In genomic region chrX:104319346-104319745, GRCh38 we compare ENCODE assay signal across 22 cellular contexts.
DNase-seq lines count a peak whose midpoint lies in the region; ATAC-seq, FAIRE-seq and TF ChIP-seq lines count a peak whose summit lies in the region.
"Had no signal": no experiment of that assay in that cellular context is flagged by ENCODE, and none has a peak within 500 bp of the region (broad histone marks: within the 10 kb centered on the region; RNA-seq: fewer than 3 reads in every experiment).

No MANE protein-coding gene starts in this region.

- no peak overlapping the region for H3K56ac ChIP-seq in IMR-90 (ENCODE audit: extremely low read depth, insufficient read depth, low read length)

- H3K36me3 ChIP-seq in IMR-90 (ENCODE audit: control insufficient read depth, insufficient read depth, low read length) (no peaks in the 10 kb centered on the region), astrocyte (ENCODE audit: insufficient read depth, low read length) (no peaks in the 10 kb centered on the region), keratinocyte (ENCODE audit: control insufficient read depth in 2 of 2, extremely low read depth in 1 of 2, insufficient read depth in 2 of 2, low read length in 2 of 2) (no peaks in the 10 kb centered on the region), adrenal gland (replicated peaks in 1 of 2) (no peaks in the 10 kb centered on the region)
- H3K36me3 ChIP-seq: BLaER1, HAP-1 had no signal

- BruUV-seq in IMR-90 (replicated peaks; lab: Mats Ljungman, UMichigan), result no TSS peak

- no peaks in the 10 kb centered on the region for H3K36me3 Mint-ChIP-seq in astrocyte (ENCODE audit: low read depth, unreplicated experiment)
- H3K36me3 Mint-ChIP-seq in activated naive CD4-positive, alpha-beta T cell treated with anti-CD3 and anti-CD28 coated beads for 36 hours (ENCODE audit: low read depth), result no peaks in the 10 kb centered on the region
- H3K36me3 Mint-ChIP-seq: CD4-positive, CD25-positive, alpha-beta regulatory T cell had no signal

- no peaks in the 10 kb centered on the region for H3K27me3 Mint-ChIP-seq in astrocyte (ENCODE audit: low read depth, unreplicated experiment)
- H3K27me3 Mint-ChIP-seq in activated naive CD4-positive, alpha-beta T cell treated with anti-CD3 and anti-CD28 coated beads for 36 hours (ENCODE audit: low read depth), result no peaks in the 10 kb centered on the region
- H3K27me3 Mint-ChIP-seq: CD4-positive, CD25-positive, alpha-beta regulatory T cell had no signal

- H3K9me3 Mint-ChIP-seq in astrocyte (ENCODE audit: unreplicated experiment), result no peaks in the 10 kb centered on the region
- H3K9me3 Mint-ChIP-seq in activated naive CD4-positive, alpha-beta T cell treated with anti-CD3 and anti-CD28 coated beads for 36 hours, result no peaks in the 10 kb centered on the region

- H3K79me2 ChIP-seq in astrocyte (ENCODE audit: insufficient read depth, low read length), result no peaks in the 10 kb centered on the region
- no peaks in the 10 kb centered on the region for H3K79me2 ChIP-seq in keratinocyte (ENCODE audit: control insufficient read depth, insufficient read depth, low read length)

- no peak overlapping the region for H2AK5ac ChIP-seq in IMR-90 (ENCODE audit: low read depth, low read length)

- H3K9me1 ChIP-seq in IMR-90 (ENCODE audit: insufficient read depth, low read length) (peaks cover 3% of the 10 kb centered on the region; the same call in 1 of the 2 replicates), keratinocyte (ENCODE audit: control insufficient read depth, extremely low read depth, insufficient read depth, low read length) (no peaks in the 10 kb centered on the region)

- peak; percentile 10 for DNase-seq in DMS53 (lab: John Stamatoyannopoulos, UW)
- no peak for DNase-seq in DMS53 treated with DMSO at 0.1 percent for 48 hours (lab: John Stamatoyannopoulos, UW; ENCODE audit: unreplicated experiment)
- DNase-seq in IMR-90, result no peak
- no peak for DNase-seq in astrocyte (ENCODE audit: low read depth)
- no peak for DNase-seq in keratinocyte (ENCODE audit: low read depth, low spot score)
- DNase-seq in activated naive CD4-positive, alpha-beta T cell treated with anti-CD3 and anti-CD28 coated beads for 36 hours, result no peak
- DNase-seq in adrenal gland, result no peak
- DNase-seq in NCI-H1092 (lab: John Stamatoyannopoulos, UW), result no peak
- DNase-seq: CD4-positive, CD25-positive, alpha-beta regulatory T cell; GOT3; NCI-H1092 treated with DMSO at 0.1 percent for 48 hours; NCI-H146; NCI-H1930; NCI-H446 treated with DMSO at 0.1 percent for 48 hours; NCI-H526; NK-92 treated with Interleukin-12 subunit alpha and Interleukin-12 subunit beta, amount 100 ng/mL, for 24 hours; RPMI8226; SHP77 treated with DMSO at 0.1 percent for 48 hours had no signal

- no peak overlapping the region for H2BK20ac ChIP-seq in IMR-90 (ENCODE audit: low read depth, low read length)

- peaks cover 3% of the 10 kb centered on the region for H3K27me3 ChIP-seq in IMR-90 (ENCODE audit: control insufficient read depth, insufficient read depth, low read length)
- H3K27me3 ChIP-seq in astrocyte (ENCODE audit: insufficient read depth, low read length), result no peaks in the 10 kb centered on the region
- no peaks in the 10 kb centered on the region for H3K27me3 ChIP-seq in keratinocyte (ENCODE audit: control insufficient read depth, extremely low read depth, insufficient read depth, low read length)
- H3K27me3 ChIP-seq in adrenal gland, result peaks cover 20% of the 10 kb centered on the region
- H3K27me3 ChIP-seq: BLaER1 had no signal

- no peak overlapping the region for H2AK9ac ChIP-seq in IMR-90 (replicated peaks; ENCODE audit: low read depth, low read length, poor library complexity)

- no peak overlapping the region for H3K4ac ChIP-seq in IMR-90 (ENCODE audit: low read depth, low read length)

- dilution Hi-C loops in IMR-90 (cut with HindIII; ENCODE audit: low sequenced_read_pairs, unreplicated experiment), result no loop called here
- dilution Hi-C loops in keratinocyte (cut with MboI; ENCODE audit: extremely low pct_ligation_motif_present, low sequenced_read_pairs), result no loop called here

- H2BK120ac ChIP-seq in IMR-90 (ENCODE audit: low read depth, low read length), result no peak overlapping the region

- in situ Hi-C loops in IMR-90 (cut with MboI; ENCODE audit: low sequenced_read_pairs), result no loop called here

- POLR2A ChIA-PET in IMR-90 (lab: Charles Lee; ENCODE audit: unreplicated experiment), result no interaction called here

- no peak overlapping the region for H3K4me3 ChIP-seq in IMR-90 (ENCODE audit: insufficient read depth, low read depth, low read length)
- H3K4me3 ChIP-seq in astrocyte (ENCODE audit: insufficient read depth, low read depth, low read length), result no peak overlapping the region
- H3K4me3 ChIP-seq in keratinocyte (ENCODE audit: control insufficient read depth in 2 of 3, extremely low read depth in 1 of 3, insufficient read depth in 2 of 3, low read depth in 1 of 3, low read length in 3 of 3), result no peak overlapping the region
- H3K4me3 ChIP-seq in adrenal gland, result no peak overlapping the region
- H3K4me3 ChIP-seq: BLaER1, HAP-1 had no signal

- no peak overlapping the region for H3K27ac Mint-ChIP-seq in astrocyte (ENCODE audit: unreplicated experiment)
- no peak overlapping the region for H3K27ac Mint-ChIP-seq in activated naive CD4-positive, alpha-beta T cell treated with anti-CD3 and anti-CD28 coated beads for 36 hours
- H3K27ac Mint-ChIP-seq: CD4-positive, CD25-positive, alpha-beta regulatory T cell had no signal

- H2AFZ ChIP-seq in IMR-90 (replicated peaks; ENCODE audit: low read length, poor library complexity) (no peak overlapping the region), astrocyte (ENCODE audit: low read depth, low read length) (no peak overlapping the region), keratinocyte (ENCODE audit: control insufficient read depth, low read length) (no peak overlapping the region)

- CTCF ChIA-PET in IMR-90 (lab: Yijun Ruan, JAX), result no interaction called here
- CTCF ChIA-PET in activated naive CD4-positive, alpha-beta T cell treated with anti-CD3 and anti-CD28 coated beads for 36 hours (lab: Charles Lee), result interaction anchor here (0.6 kb wide), 1 partner anchor 1839 kb away, joined by 3 read pairs; no protein-coding TSS in a partner anchor

- no peak overlapping the region for H3K4me2 ChIP-seq in IMR-90 (ENCODE audit: low read depth, low read length)
- no peak overlapping the region for H3K4me2 ChIP-seq in astrocyte (ENCODE audit: low read length)
- H3K4me2 ChIP-seq in keratinocyte (ENCODE audit: control insufficient read depth, extremely low read depth, insufficient read depth, low read depth, low read length), result peak overlapping the region; percentile 64
- H3K4me2 ChIP-seq: BLaER1 had no signal

- H3K9ac ChIP-seq in IMR-90 (ENCODE audit: low read depth, low read length) (no peak overlapping the region), astrocyte (ENCODE audit: low read length) (no peak overlapping the region), keratinocyte (ENCODE audit: control insufficient read depth, extremely low read depth, insufficient read depth, low read length) (no peak overlapping the region)
- H3K9ac ChIP-seq: BLaER1 had no signal

- H3K27ac ChIP-seq in IMR-90 (ENCODE audit: insufficient read depth, low read length) (no peak overlapping the region), astrocyte (ENCODE audit: low read depth, low read length) (no peak overlapping the region), keratinocyte (ENCODE audit: control insufficient read depth, insufficient read depth, low read length) (peak overlapping the region; percentile 62), adrenal gland (no peak overlapping the region)
- H3K27ac ChIP-seq: BLaER1 had no signal

- H3K4me1 Mint-ChIP-seq in astrocyte (ENCODE audit: low read depth, unreplicated experiment), result peaks cover 11% of the 10 kb centered on the region
- no peaks in the 10 kb centered on the region for H3K4me1 Mint-ChIP-seq in activated naive CD4-positive, alpha-beta T cell treated with anti-CD3 and anti-CD28 coated beads for 36 hours (ENCODE audit: low read depth)
- H3K4me1 Mint-ChIP-seq: CD4-positive, CD25-positive, alpha-beta regulatory T cell had no signal

- H2BK5ac ChIP-seq in IMR-90 (ENCODE audit: low read depth, low read length, poor library complexity, severe bottlenecking), result no peak overlapping the region

- ATAC-seq in IMR-90 (ENCODE audit: low read depth), result no peak

- H3K9me3 ChIP-seq in IMR-90 (ENCODE audit: control insufficient read depth, insufficient read depth, low read length), result no peaks in the 10 kb centered on the region
- no peaks in the 10 kb centered on the region for H3K9me3 ChIP-seq in astrocyte (ENCODE audit: insufficient read depth, low read depth, low read length)
- H3K9me3 ChIP-seq in keratinocyte (ENCODE audit: control insufficient read depth, low read depth, low read length), result no peaks in the 10 kb centered on the region
- H3K9me3 ChIP-seq in adrenal gland (replicated peaks in 1 of 3), result no peaks in the 10 kb centered on the region
- H3K9me3 ChIP-seq: BLaER1, HAP-1 had no signal

- no peak overlapping the region for H3K18ac ChIP-seq in IMR-90 (ENCODE audit: low read depth, low read length)

- no peak overlapping the region for H4K5ac ChIP-seq in IMR-90 (ENCODE audit: low read depth, low read length)

- no peaks in the 10 kb centered on the region for H3K79me1 ChIP-seq in IMR-90 (ENCODE audit: low read depth in 1 of 2, low read length in 2 of 2)

- peaks cover 2% of the 10 kb centered on the region; the same call in 1 of the 2 replicates for H3K4me1 ChIP-seq in IMR-90 (ENCODE audit: control insufficient read depth, insufficient read depth, low read length)
- H3K4me1 ChIP-seq in astrocyte (ENCODE audit: insufficient read depth, low read length), result peaks cover 16% of the 10 kb centered on the region
- H3K4me1 ChIP-seq in keratinocyte (ENCODE audit: control insufficient read depth, extremely low read depth, insufficient read depth, low read length), result peaks cover 45% of the 10 kb centered on the region
- H3K4me1 ChIP-seq in adrenal gland (replicated peaks in 1 of 2), result no peaks in the 10 kb centered on the region
- H3K4me1 ChIP-seq: BLaER1 had no signal

- H3K23ac ChIP-seq in IMR-90 (ENCODE audit: low read depth, low read length), result no peak overlapping the region

- peak overlapping the region; percentile 57 for H3K4me3 Mint-ChIP-seq in astrocyte (ENCODE audit: unreplicated experiment)
- H3K4me3 Mint-ChIP-seq in activated naive CD4-positive, alpha-beta T cell treated with anti-CD3 and anti-CD28 coated beads for 36 hours, result no peak overlapping the region
- H3K4me3 Mint-ChIP-seq: CD4-positive, CD25-positive, alpha-beta regulatory T cell had no signal

- H4K20me1 ChIP-seq in IMR-90 (ENCODE audit: insufficient read depth, low read length), result no peaks in the 10 kb centered on the region
- H4K20me1 ChIP-seq in astrocyte (ENCODE audit: insufficient read depth, low read length), result no peaks in the 10 kb centered on the region
- no peaks in the 10 kb centered on the region for H4K20me1 ChIP-seq in keratinocyte (ENCODE audit: control insufficient read depth, extremely low read depth, insufficient read depth, low read length)
- H4K20me1 ChIP-seq: BLaER1 had no signal

- FAIRE-seq in astrocyte (lab: Jason Lieb, UNC), result no peak
- no peak for FAIRE-seq in keratinocyte (lab: Jason Lieb, UNC)
- FAIRE-seq: D721Med, G401.6 had no signal

- H2BK15ac ChIP-seq in IMR-90 (ENCODE audit: low read depth, low read length), result no peak overlapping the region

- no peak overlapping the region for H4K8ac ChIP-seq in IMR-90 (ENCODE audit: low read depth in 2 of 2, low read length in 2 of 2)

- intact Hi-C loops in IMR-90 (cut with micrococcal nuclease), result no loop called here
- intact Hi-C loops in activated naive CD4-positive, alpha-beta T cell treated with anti-CD3 and anti-CD28 coated beads for 36 hours (cut with micrococcal nuclease), result no loop called here
- intact Hi-C loops in adrenal gland (cut with DNase I), result no loop called here

- TF ChIP-seq POLR2A in IMR-90 (IDR thresholded peaks at IDR 0.05; ENCODE audit: low read depth, low read length), result no peak
- TF ChIP-seq POLR2A in adrenal gland (IDR thresholded peaks at IDR 0.05), result no peak

- WGBS in IMR-90 (ENCODE audit: extremely low coverage in 2 of 2, insufficient read length in 1 of 2), 2 experiments, result 80% methylated on average over 1 of the region's 5 CpGs; no CpG with 5 or more reads in 1 of the 2 experiments
- WGBS in adrenal gland, 4 donors, result 81 to 85% (median 83%) methylated on average over 5 of the region's 5 CpGs

- no peak overlapping the region for H3K14ac ChIP-seq in IMR-90 (replicated peaks; ENCODE audit: low read depth, low read length)

- no peak for TF ChIP-seq RAD21 in IMR-90 (IDR thresholded peaks at IDR 0.05; ENCODE audit: low read length)

- TF ChIP-seq CTCF in IMR-90 (conservative IDR thresholded peaks at IDR 0.05; ENCODE audit: low read depth, low read length) (no peak), astrocyte (IDR thresholded peaks at IDR 0.05; ENCODE audit: insufficient read depth, low read depth, low read length) (no peak), keratinocyte (optimal IDR thresholded peaks at IDR 0.05 in 1 of 3, IDR thresholded peaks at IDR 0.05 in 1 of 3, conservative IDR thresholded peaks at IDR 0.05 in 1 of 3; ENCODE audit: extremely low read depth in 1 of 3, insufficient read depth in 2 of 3, low read length in 3 of 3) (no peak), adrenal gland (IDR thresholded peaks at IDR 0.05) (no peak)

- H4K91ac ChIP-seq in IMR-90 (ENCODE audit: insufficient read depth, low read depth, low read length), result no peak overlapping the region
